In genomic region chr1:54153548-54154439, GRCh38 we compare ENCODE assay signal across 9 cellular contexts. TPM values are rescaled to one million over a fixed set of nuclear protein-coding genes. Genes with fewer than 3 reads are reported as not detected.
DNase-seq lines count a peak whose midpoint lies in the region; ATAC-seq and TF ChIP-seq lines count a peak whose summit lies in the region.
"Had no signal": no experiment of that assay in that cellular context is flagged by ENCODE, and none has a peak within 500 bp of the region (broad histone marks: within the 10 kb centered on the region; RNA-seq: fewer than 3 reads in every experiment).

No MANE protein-coding gene starts in this region.

- no peaks in the 10 kb centered on the region for H3K27me3 ChIP-seq in dorsolateral prefrontal cortex

- DNase-seq in H4 (ENCODE audit: low spot score) (peak; percentile 85), NOMO-1 treated with dmso at 0.1 percent for 144 hours (lab: John Stamatoyannopoulos, UW; ENCODE audit: unreplicated experiment) (peak; percentile 13), fibroblast of villous mesenchyme (ENCODE audit: low read depth) (peak; percentile 80), renal cortical epithelial cell (ENCODE audit: low read depth) (peak; percentile 75), RKO (ENCODE audit: low spot score) (no peak), dorsolateral prefrontal cortex (no peak)
- DNase-seq: SHP77 had no signal

- intact Hi-C loops in dorsolateral prefrontal cortex (cut with DNase I), result no loop called here

- ATAC-seq in activated CD4-positive, CD25-positive, alpha-beta regulatory T cell treated with anti-CD3 and anti-CD28 coated beads, Interleukin-2, amount 50 U/mL, for 24 hours, result no peak
- ATAC-seq in GM19351 (IDR thresholded peaks at IDR 0.05; ENCODE audit: unreplicated experiment), result no peak

- TF ChIP-seq CTCF in fibroblast of villous mesenchyme (IDR thresholded peaks at IDR 0.05; ENCODE audit: insufficient read depth, low read depth, low read length), result no peak
- TF ChIP-seq CTCF in dorsolateral prefrontal cortex (IDR thresholded peaks at IDR 0.05 in 54 of 56, conservative IDR thresholded peaks at IDR 0.05 in 2 of 56; ENCODE audit: low read depth in 1 of 56, partially characterized antibody in 56 of 56), result no peak

- H3K4me3 ChIP-seq in fibroblast of villous mesenchyme (ENCODE audit: low read depth, low read length) (no peak overlapping the region), dorsolateral prefrontal cortex (no peak overlapping the region)

- no peak overlapping the region for H3K27ac ChIP-seq in dorsolateral prefrontal cortex

RNA-seq across cellular contexts. Expression of gene CDCP2, which starts 1.0 kb away (rescaled TPM):
- not detected in 2 replicates for total RNA-seq in H4 (2014; rRNA removed; shearing (Covaris generic))
- total RNA-seq in fibroblast of villous mesenchyme, result not detected in 2 replicates
- total RNA-seq in renal cortical epithelial cell, result not detected in 2 replicates
- 1 to 10 TPM in 2 of 120 experiments, under 1 TPM in 80, not detected in 38; 0.12 to 1.1 (median 0.39) TPM for total RNA-seq in dorsolateral prefrontal cortex

RNA-seq across cellular contexts. Expression of gene CYB5RL, which starts 46.0 kb away (rescaled TPM):
- total RNA-seq in H4 (2014; rRNA removed; shearing (Covaris generic)), result 5.5 and 6.7 TPM in 2 replicates
- total RNA-seq in fibroblast of villous mesenchyme (3.5 and 4.3 TPM in 2 replicates), renal cortical epithelial cell (2.6 and 6.0 TPM in 2 replicates), dorsolateral prefrontal cortex (10 to 100 TPM in 34 of 120 experiments, 1 to 10 TPM in 86; 3.6 to 19.4 (median 8.7) TPM)

RNA-seq across cellular contexts. Expression of gene MRPL37, which starts 46.2 kb away (rescaled TPM):
- total RNA-seq in H4 (2014; rRNA removed; shearing (Covaris generic)), result 156 and 204 TPM in 2 replicates
- total RNA-seq in fibroblast of villous mesenchyme (78.9 and 79.5 TPM in 2 replicates), renal cortical epithelial cell (33.3 and 44.8 TPM in 2 replicates), dorsolateral prefrontal cortex (10 to 100 TPM; 33.5 to 66.9 (median 49.5) TPM)

Comparison
In these comparisons a context has a peak if more than half of its experiments do, and no peak if none do; other contexts are left out.
1. DNase-seq: peak in H4 (single experiment), NOMO-1 treated with dmso at 0.1 percent for 144 hours (single experiment), fibroblast of villous mesenchyme (single experiment) and renal cortical epithelial cell (single experiment); none in RKO (single experiment) and dorsolateral prefrontal cortex (0 of 10).